ENCODE assay signal across 23 cellular contexts in the genomic region with DNA sequence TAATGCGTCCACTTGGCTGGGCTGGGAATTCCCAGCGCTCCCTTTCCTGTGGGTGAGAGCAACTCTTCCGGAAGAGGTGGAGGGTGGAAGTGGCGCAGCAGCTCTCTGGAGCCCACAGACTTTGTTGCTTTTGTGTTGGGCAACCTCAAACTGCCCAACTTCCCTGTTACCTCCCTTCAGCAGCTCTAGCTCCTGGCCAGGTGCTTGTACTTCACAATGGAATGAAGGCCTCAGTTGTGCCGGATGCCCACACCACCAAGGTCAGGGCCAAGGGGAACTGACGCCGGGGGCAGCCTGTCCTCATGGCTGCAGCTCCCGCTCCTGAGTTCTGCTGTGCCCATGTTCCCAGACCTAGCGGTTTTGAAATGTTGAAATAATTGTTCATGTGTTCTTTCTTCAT.
"Had no signal": no experiment of that assay in that cellular context is flagged by ENCODE, and none has a peak within 500 bp of the region (broad histone marks: within the 10 kb centered on the region; RNA-seq: fewer than 3 reads in every experiment).

No MANE protein-coding gene starts in this region.

- H3K79me2 ChIP-seq: hepatocyte, parathyroid adenoma had no signal

- DNase-seq: effector CD8-positive, alpha-beta T cell; endodermal cell; foreskin fibroblast; gastrocnemius medialis; heart left ventricle; kidney; natural killer cell; right lobe of liver; small intestine; stimulated activated CD4-positive, alpha-beta T cell treated with anti-CD3 and anti-CD28 coated beads, Interleukin-1b, Interleukin-23, amount 100 ng/mL, for 48 hours; stimulated activated CD4-positive, alpha-beta T cell treated with anti-CD3 and anti-CD28 coated beads, Interleukin-4, amount 100 ng/mL, for 1 hour; stimulated activated CD8-positive, alpha-beta memory T cell treated with anti-CD3 and anti-CD28 coated beads, Interleukin-4, amount 100 ng/mL, for 48 hours; stimulated activated naive CD4-positive, alpha-beta T cell; stimulated activated naive CD8-positive, alpha-beta T cell treated with anti-CD3 and anti-CD28 coated beads, Interleukin-15, amount 100 ng/mL, for 72 hours; trophoblast cell had no signal

- H3K9me3 ChIP-seq: gastrocnemius medialis, right lobe of liver, vagina had no signal

- ATAC-seq: esophagus mucosa; gastrocnemius medialis; heart left ventricle; left lobe of liver; natural killer cell; right lobe of liver; stimulated activated naive CD8-positive, alpha-beta T cell treated with anti-CD3 and anti-CD28 coated beads, Interleukin-15, amount 100 ng/mL, for 72 hours had no signal

- H3K27ac ChIP-seq: epithelial cell of prostate, gastrocnemius medialis, heart left ventricle, hepatocyte, parathyroid adenoma, right lobe of liver, suprapubic skin, vagina had no signal

- H3K27me3 ChIP-seq: gastrocnemius medialis, hepatocyte, right lobe of liver, suprapubic skin, vagina had no signal

- H2AFZ ChIP-seq: hepatocyte, parathyroid adenoma had no signal

- H3K9ac ChIP-seq: parathyroid adenoma had no signal

- H3K4me2 ChIP-seq: hepatocyte had no signal

- H3K4me1 ChIP-seq: gastrocnemius medialis, heart left ventricle, parathyroid adenoma, right lobe of liver, suprapubic skin, vagina had no signal

- H3K36me3 ChIP-seq: gastrocnemius medialis, heart left ventricle, right lobe of liver, suprapubic skin, vagina had no signal

- H3K4me3 ChIP-seq: gastrocnemius medialis, heart left ventricle, hepatocyte, lung, right lobe of liver, suprapubic skin, vagina had no signal
